In genomic region chr4:163818673-163819072, GRCh38 we compare ENCODE assay signal across 18 cellular contexts.
A peak's percentile ranks its signal among the peaks of the same experiment; 100 is the strongest.
DNase-seq lines count a peak whose midpoint lies in the region; ATAC-seq, FAIRE-seq and TF ChIP-seq lines count a peak whose summit lies in the region.
"Had no signal": no experiment of that assay in that cellular context is flagged by ENCODE, and none has a peak within 500 bp of the region (broad histone marks: within the 10 kb centered on the region; RNA-seq: fewer than 3 reads in every experiment).

No MANE protein-coding gene starts in this region.

- H3K4me3 ChIP-seq in suprapubic skin: no peak overlapping the region
- H3K4me3 ChIP-seq: BLaER1 treated with 17β-estradiol and CSF1 and Interleukin-3, amounts not matched to agents 10 nM and 100 nM; HAP-1 had no signal

- peak; percentile 64 for ATAC-seq in GM18867 (IDR thresholded peaks at IDR 0.05; ENCODE audit: unreplicated experiment)
- ATAC-seq in GM21723 (IDR thresholded peaks at IDR 0.05; ENCODE audit: unreplicated experiment): peak; percentile 36
- peak; percentile 43 for ATAC-seq in HG03520 (IDR thresholded peaks at IDR 0.05; ENCODE audit: unreplicated experiment)

- H3K27me3 Mint-ChIP-seq in activated T-cell treated with anti-CD3 and anti-CD28 coated beads, Interleukin-2, amount 50 U/mL, for 24 hours: no peaks in the 10 kb centered on the region
- H3K27me3 Mint-ChIP-seq: CD4-positive, CD25-positive, alpha-beta regulatory T cell had no signal

- H3K36me3 Mint-ChIP-seq in activated T-cell treated with anti-CD3 and anti-CD28 coated beads, Interleukin-2, amount 50 U/mL, for 24 hours (ENCODE audit: low read depth): no peaks in the 10 kb centered on the region
- H3K36me3 Mint-ChIP-seq: CD4-positive, CD25-positive, alpha-beta regulatory T cell; IgD-negative memory B cell had no signal

- H3K36me3 ChIP-seq in suprapubic skin: no peaks in the 10 kb centered on the region
- H3K36me3 ChIP-seq: BLaER1 treated with 17β-estradiol and CSF1 and Interleukin-3, amounts not matched to agents 10 nM and 100 nM; HAP-1 had no signal

- no peak overlapping the region for H3K27ac ChIP-seq in suprapubic skin
- H3K27ac ChIP-seq: BLaER1 treated with 17β-estradiol and CSF1 and Interleukin-3, amounts not matched to agents 10 nM and 100 nM had no signal

- TF ChIP-seq POLR2A in suprapubic skin (IDR thresholded peaks at IDR 0.05): no peak

- TF ChIP-seq CTCF in D721Med (IDR thresholded peaks at IDR 0.05; ENCODE audit: insufficient read depth, missing control alignments): no peak
- TF ChIP-seq CTCF in suprapubic skin (IDR thresholded peaks at IDR 0.05): no peak

- H3K9me3 Mint-ChIP-seq in activated T-cell treated with anti-CD3 and anti-CD28 coated beads, Interleukin-2, amount 50 U/mL, for 24 hours: no peaks in the 10 kb centered on the region
- H3K9me3 Mint-ChIP-seq: IgD-negative memory B cell had no signal

- H3K27ac Mint-ChIP-seq in activated T-cell treated with anti-CD3 and anti-CD28 coated beads, Interleukin-2, amount 50 U/mL, for 24 hours: no peak overlapping the region
- H3K27ac Mint-ChIP-seq: CD4-positive, CD25-positive, alpha-beta regulatory T cell; IgD-negative memory B cell had no signal

- no peaks in the 10 kb centered on the region for H3K4me1 ChIP-seq in suprapubic skin
- H3K4me1 ChIP-seq: HAP-1 had no signal

- no peak overlapping the region for H3K4me3 Mint-ChIP-seq in activated T-cell treated with anti-CD3 and anti-CD28 coated beads, Interleukin-2, amount 50 U/mL, for 24 hours
- H3K4me3 Mint-ChIP-seq: CD4-positive, CD25-positive, alpha-beta regulatory T cell; IgD-negative memory B cell had no signal

- H3K27me3 ChIP-seq in suprapubic skin: no peaks in the 10 kb centered on the region
- H3K27me3 ChIP-seq: BLaER1 treated with 17β-estradiol and CSF1 and Interleukin-3, amounts not matched to agents 10 nM and 100 nM had no signal

- 81% methylated on average over 3 of the region's 3 CpGs for WGBS in suprapubic skin

- DNase-seq in D721Med (ENCODE audit: insufficient read length, low spot score) (no peak), COLO668 (lab: John Stamatoyannopoulos, UW; ENCODE audit: unreplicated experiment) (no peak), suprapubic skin (ENCODE audit: low spot score in 2 of 2) (no peak)
- DNase-seq in activated T-cell treated with anti-CD3 and anti-CD28 coated beads, Interleukin-2, amount 50 U/mL, for 24 hours: no peak
- DNase-seq: ACHN; Calu3; CD4-positive, CD25-positive, alpha-beta regulatory T cell; DMS79 treated with DMSO at 0.1 percent for 48 hours; EL; KG1 had no signal

- no peak for TF ChIP-seq EP300 in suprapubic skin (IDR thresholded peaks at IDR 0.05)

- FAIRE-seq in D721Med (lab: Jason Lieb, UNC): peak; percentile 25
- FAIRE-seq: G401.6, H1 had no signal

- no peaks in the 10 kb centered on the region for H3K4me1 Mint-ChIP-seq in activated T-cell treated with anti-CD3 and anti-CD28 coated beads, Interleukin-2, amount 50 U/mL, for 24 hours (ENCODE audit: low read depth)
- H3K4me1 Mint-ChIP-seq: CD4-positive, CD25-positive, alpha-beta regulatory T cell had no signal

- no peaks in the 10 kb centered on the region for H3K9me3 ChIP-seq in suprapubic skin
- H3K9me3 ChIP-seq: BLaER1 treated with 17β-estradiol and CSF1 and Interleukin-3, amounts not matched to agents 10 nM and 100 nM; HAP-1 had no signal
